ENCODE assay signal across 12 cellular contexts in genomic region chr20:25059487-25059820, GRCh38. TPM values are rescaled to one million over a fixed set of nuclear protein-coding genes. Genes with fewer than 3 reads are reported as not detected.
DNase-seq lines count a peak whose midpoint lies in the region; ATAC-seq and TF ChIP-seq lines count a peak whose summit lies in the region.
"Had no signal": no experiment of that assay in that cellular context is flagged by ENCODE, and none has a peak within 500 bp of the region (broad histone marks: within the 10 kb centered on the region; RNA-seq: fewer than 3 reads in every experiment).

No MANE protein-coding gene starts in this region.

- peak overlapping the region in 9 of 10 donors; percentile 80 to 88 (median 84) for H3K4me3 Mint-ChIP-seq in naive thymus-derived CD4-positive, alpha-beta T cell

- H3K4me3 ChIP-seq in Karpas-422 (ENCODE audit: low read length) (peak overlapping the region; percentile 70; the same call in 1 of the 2 replicates), colonic mucosa (no peak overlapping the region), tibial artery (no peak overlapping the region)
- peak overlapping the region; percentile 86 for H3K4me3 ChIP-seq in naive thymus-derived CD4-positive, alpha-beta T cell (ENCODE audit: low read length)
- H3K4me3 ChIP-seq: lung had no signal

- no peak overlapping the region for H3K27ac ChIP-seq in Karpas-422 (ENCODE audit: low read length)
- H3K27ac ChIP-seq in colonic mucosa = peak overlapping the region; percentile 94
- peak overlapping the region; percentile 87 for H3K27ac ChIP-seq in naive thymus-derived CD4-positive, alpha-beta T cell (ENCODE audit: low read depth, low read length)
- H3K27ac ChIP-seq in tibial artery = peak overlapping the region; percentile 93 to 96

- H3K4me1 Mint-ChIP-seq in naive thymus-derived CD4-positive, alpha-beta T cell = peaks cover 23 to 43% (median 33%) of the 10 kb centered on the region in 7 donors

- intact Hi-C loops in colonic mucosa (cut with DNase I) = no loop called here
- intact Hi-C loops in naive thymus-derived CD4-positive, alpha-beta T cell (cut with micrococcal nuclease) = loop anchor here (2.0 to 10.0 kb wide), 8 partner anchors 31 to 1701 kb away; partner anchors contain the start of genes NANP (in 2 of the 2), ENTPD6 (in 1 of the 2), GINS1 (in 1 of the 2) and NAPB (in 1 of the 2)
- intact Hi-C loops in tibial artery (cut with DNase I; ENCODE audit: low total_unique reads) = loop anchor here (5.0 to 10.0 kb wide), 2 partner anchors 175 to 193 kb away; no protein-coding TSS in a partner anchor

- H3K27me3 Mint-ChIP-seq in naive thymus-derived CD4-positive, alpha-beta T cell = peaks cover 0 to 44% (median 0%) of the 10 kb centered on the region in 5 donors

- DNase-seq in Karpas-422 (no peak), colonic mucosa (no peak), tibial artery (peak in 1 of 2 donors; percentile 51), superior temporal gyrus (ENCODE audit: extremely low spot score) (no peak)
- DNase-seq in naive thymus-derived CD4-positive, alpha-beta T cell = no peak
- DNase-seq: anterior cingulate cortex; NCI-H1694 treated with DMSO at 0.1 percent for 48 hours; stimulated activated CD4-positive, alpha-beta T cell treated with anti-CD3 and anti-CD28 coated beads, Interleukin-2, amount 100 ng/mL, for 48 hours had no signal

- peak overlapping the region; percentile 91 for H3K4me2 ChIP-seq in Karpas-422 (ENCODE audit: low read depth, low read length, poor library complexity, severe bottlenecking)

- POLR2A ChIA-PET in naive thymus-derived CD4-positive, alpha-beta T cell (lab: Charles Lee) = interaction anchor here (2.1 to 7.3 kb wide), 5 partner anchors 16 to 136 kb away, joined by 7 to 95 read pairs (median 25); partner anchors contain the start of genes APMAP and ENTPD6

- no peaks in the 10 kb centered on the region for H3K79me2 ChIP-seq in Karpas-422 (ENCODE audit: low read length)

- H3K4me1 ChIP-seq in Karpas-422 (ENCODE audit: low read length) (peaks cover 38% of the 10 kb centered on the region), colonic mucosa (peaks cover 10% of the 10 kb centered on the region), tibial artery (peaks cover 0 to 41% (median 31%) of the 10 kb centered on the region in 4 donors)
- peaks cover 30 to 32% of the 10 kb centered on the region in 2 donors for H3K4me1 ChIP-seq in naive thymus-derived CD4-positive, alpha-beta T cell (ENCODE audit: control insufficient read depth in 2 of 2, insufficient read depth in 2 of 2, low read length in 2 of 2)

- H3K9ac ChIP-seq in Karpas-422 (ENCODE audit: low read length) (0 out of 2 replicates have a peak overlapping the region, but pooled peaks have one; percentile 70), colonic mucosa (ENCODE audit: low read depth in 2 of 2, low read length in 2 of 2) (no peak overlapping the region)

- H3K9me3 ChIP-seq in Karpas-422 (ENCODE audit: low read length) (no peaks in the 10 kb centered on the region), colonic mucosa (no peaks in the 10 kb centered on the region), tibial artery (no peaks in the 10 kb centered on the region)
- H3K9me3 ChIP-seq in naive thymus-derived CD4-positive, alpha-beta T cell (ENCODE audit: control insufficient read depth in 2 of 3, low read length in 3 of 3) = no peaks in the 10 kb centered on the region

- H3K9me3 Mint-ChIP-seq in naive thymus-derived CD4-positive, alpha-beta T cell = no peaks in the 10 kb centered on the region

- no peaks in the 10 kb centered on the region; the same call in 1 of the 2 replicates for H4K20me1 ChIP-seq in Karpas-422 (ENCODE audit: insufficient read depth, low read depth, low read length)

- no peak overlapping the region for H2AFZ ChIP-seq in Karpas-422 (ENCODE audit: low read length)

- H3K36me3 ChIP-seq in Karpas-422 (ENCODE audit: insufficient read depth, low read length) (no peaks in the 10 kb centered on the region), colonic mucosa (no peaks in the 10 kb centered on the region), tibial artery (no peaks in the 10 kb centered on the region)
- H3K36me3 ChIP-seq in naive thymus-derived CD4-positive, alpha-beta T cell (ENCODE audit: control insufficient read depth in 2 of 3, insufficient read depth in 3 of 3, low read length in 3 of 3) = no peaks in the 10 kb centered on the region

- no peak for TF ChIP-seq CTCF in colonic mucosa (IDR thresholded peaks at IDR 0.05)
- no peak for TF ChIP-seq CTCF in tibial artery (IDR thresholded peaks at IDR 0.05)

- CTCF ChIA-PET in naive thymus-derived CD4-positive, alpha-beta T cell (lab: Charles Lee) = interaction anchor here (2.0 to 4.2 kb wide), 2 partner anchors 31 to 65 kb away, joined by 8 to 39 read pairs; partner anchors contain the start of gene APMAP

- no peaks in the 10 kb centered on the region for H3K9me2 ChIP-seq in Karpas-422 (replicated peaks; ENCODE audit: insufficient read depth, low read length)

- no peak for ATAC-seq in naive thymus-derived CD4-positive, alpha-beta T cell
- ATAC-seq in GM18907 (IDR thresholded peaks at IDR 0.05; ENCODE audit: unreplicated experiment) = no peak
- ATAC-seq in GM21717 (IDR thresholded peaks at IDR 0.05; ENCODE audit: unreplicated experiment) = no peak

- peaks cover 2% of the 10 kb centered on the region; the same call in 1 of the 2 replicates for H3K27me3 ChIP-seq in Karpas-422 (ENCODE audit: low read length)
- no peaks in the 10 kb centered on the region for H3K27me3 ChIP-seq in colonic mucosa
- H3K27me3 ChIP-seq in naive thymus-derived CD4-positive, alpha-beta T cell (ENCODE audit: control insufficient read depth in 2 of 2, insufficient read depth in 2 of 2, low read length in 2 of 2) = no peaks in the 10 kb centered on the region
- H3K27me3 ChIP-seq in tibial artery = peaks cover 0 to 8% of the 10 kb centered on the region in 2 donors

- peaks cover 0 to 11% (median 0%) of the 10 kb centered on the region in 5 donors for H3K36me3 Mint-ChIP-seq in naive thymus-derived CD4-positive, alpha-beta T cell

- peak overlapping the region in 8 of 9 donors; percentile 80 to 94 (median 88) for H3K27ac Mint-ChIP-seq in naive thymus-derived CD4-positive, alpha-beta T cell

RNA-seq across cellular contexts. Expression of gene ACSS1, which starts 1.5 kb away (rescaled TPM):
- total RNA-seq in Karpas-422 (2014; rRNA removed; shearing (Covaris generic); ENCODE audit: low replicate concordance) = 2.3 and 8.5 TPM in 2 replicates
- total RNA-seq in colonic mucosa = 10 to 100 TPM; 29.0 to 32.0 TPM
- 10 to 100 TPM; 33.1 to 51.7 (median 38.4) TPM for total RNA-seq in naive thymus-derived CD4-positive, alpha-beta T cell
- 10 to 100 TPM; 39.7 to 44.7 TPM for polyA plus RNA-seq in naive thymus-derived CD4-positive, alpha-beta T cell

RNA-seq across cellular contexts. Expression of gene VSX1, which starts 22.5 kb away (rescaled TPM):
- total RNA-seq in Karpas-422 (2014; rRNA removed; shearing (Covaris generic); ENCODE audit: low replicate concordance) = not detected in 2 replicates
- total RNA-seq in colonic mucosa = not detected
- not detected for total RNA-seq in naive thymus-derived CD4-positive, alpha-beta T cell
- not detected for polyA plus RNA-seq in naive thymus-derived CD4-positive, alpha-beta T cell
- total RNA-seq: IMR-90, lung had no signal
- polyA plus RNA-seq: IMR-90, lung had no signal

Comparison
In these comparisons a context has a peak if more than half of its experiments do, and no peak if none do; other contexts are left out.
1. H3K4me3 ChIP-seq: peak in Karpas-422 (single experiment) and naive thymus-derived CD4-positive, alpha-beta T cell (single experiment); none in colonic mucosa (single experiment) and tibial artery (0 of 2).